ENCODE assay signal across 8 cellular contexts in the genomic region with DNA sequence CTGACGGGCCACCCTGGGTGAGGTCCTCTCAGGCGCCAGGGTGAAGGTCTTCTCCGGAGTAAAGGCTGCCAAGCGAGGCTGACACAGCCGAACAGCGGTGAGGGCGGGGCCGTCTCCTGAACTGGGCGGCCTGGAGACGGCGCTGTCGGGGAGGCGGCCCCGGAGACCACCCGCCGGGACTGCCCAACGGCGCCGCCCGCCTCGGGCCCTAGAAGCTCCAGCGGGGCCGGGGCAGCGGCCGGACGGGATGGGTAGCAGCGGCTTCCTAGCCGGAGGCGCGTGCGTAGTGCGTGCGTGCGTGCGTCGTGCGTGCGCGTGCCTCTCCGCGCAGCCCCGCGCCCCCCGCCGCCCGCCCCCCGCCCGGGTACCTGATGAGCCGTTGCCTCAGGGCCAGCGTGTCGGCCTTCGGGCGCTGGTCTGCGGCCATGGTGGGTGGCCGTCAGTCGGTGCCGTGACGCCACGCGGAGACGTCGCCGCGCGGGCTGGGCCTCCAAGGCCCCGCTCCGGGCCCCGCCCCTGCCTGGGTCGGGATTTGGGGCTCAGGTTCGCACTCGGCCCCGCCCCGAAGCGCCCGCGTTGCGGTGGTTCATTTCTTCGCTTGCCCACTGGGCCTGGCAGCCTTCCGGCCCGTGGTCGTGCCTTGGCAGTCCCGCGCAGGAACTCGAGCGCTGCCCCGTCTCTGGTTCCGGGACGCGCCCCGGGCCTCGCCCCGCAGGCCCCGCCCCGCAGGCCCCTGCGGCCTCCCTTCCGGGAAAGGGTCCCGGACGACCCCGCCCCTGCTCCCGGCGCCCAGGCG. TPM values are rescaled to one million over a fixed set of nuclear protein-coding genes. Genes with fewer than 3 reads are reported as not detected.
DNase-seq lines count a peak whose midpoint lies in the region; ATAC-seq, FAIRE-seq and TF ChIP-seq lines count a peak whose summit lies in the region.

PHYKPL (minus strand) TSS at position 679 of the 796 bp plus-strand sequence; CDS start at position 427, 252 bp downstream.

- H3K27me3 Mint-ChIP-seq in activated naive CD8-positive, alpha-beta T cell treated with anti-CD3 and anti-CD28 coated beads for 36 hours: no peaks in the 10 kb centered on the region

- peaks cover 53% of the 10 kb centered on the region for H3K4me1 Mint-ChIP-seq in activated naive CD8-positive, alpha-beta T cell treated with anti-CD3 and anti-CD28 coated beads for 36 hours

- no peak for FAIRE-seq in pancreas (lab: Jason Lieb, UNC)

- H3K27ac ChIP-seq in pancreas (peak within 1 kb of the TSS; percentile 83 to 92 (median 88)), upper lobe of left lung (peak within 1 kb of the TSS; percentile 95 to 99 (median 96))

- peak; percentile 82 for DNase-seq in Daoy (ENCODE audit: low read depth)
- peak in 53 of 76 experiments; percentile 15 to 76 (median 52) for DNase-seq in HUDEP-2 (lab: John Stamatoyannopoulos, UW; ENCODE audit: unreplicated experiment in 76 of 76)
- peak; percentile 76 for DNase-seq in activated naive CD8-positive, alpha-beta T cell treated with anti-CD3 and anti-CD28 coated beads for 36 hours
- DNase-seq in head of caudate nucleus: peak; percentile 25 to 86 (median 76)
- peak; percentile 60 to 87 (median 80) for DNase-seq in pancreas
- peak; percentile 72 to 96 for DNase-seq in upper lobe of left lung

- H3K27ac Mint-ChIP-seq in activated naive CD8-positive, alpha-beta T cell treated with anti-CD3 and anti-CD28 coated beads for 36 hours: peak within 1 kb of the TSS; percentile 81

- TF ChIP-seq CTCF in pancreas (IDR thresholded peaks at IDR 0.05) (no peak), upper lobe of left lung (IDR thresholded peaks at IDR 0.05) (peak in 1 of 6 experiments; percentile 7)

- WGBS in pancreas, 2 donors: 0 to 1% methylated on average over 61 to 102 of the region's 102 CpGs
- WGBS in upper lobe of left lung, 2 donors: 0% methylated on average over 3 to 24 of the region's 102 CpGs

- peak in 1 of 4 donors; percentile 8 for TF ChIP-seq EP300 in upper lobe of left lung (IDR thresholded peaks at IDR 0.05)

- H3K36me3 Mint-ChIP-seq in activated naive CD8-positive, alpha-beta T cell treated with anti-CD3 and anti-CD28 coated beads for 36 hours: peaks cover 41% of the 10 kb centered on the region

- H3K36me3 ChIP-seq in pancreas (no peaks in the 10 kb centered on the region), upper lobe of left lung (peaks cover 0 to 36% (median 28%) of the 10 kb centered on the region in 4 donors)

- TF ChIP-seq POLR2A in upper lobe of left lung (IDR thresholded peaks at IDR 0.05): peak in 2 of 4 donors; percentile 66 to 69

- H3K4me1 ChIP-seq in pancreas (peaks cover 0 to 27% (median 8%) of the 10 kb centered on the region in 3 donors), upper lobe of left lung (peaks cover 29 to 69% (median 48%) of the 10 kb centered on the region in 4 donors)

- no peaks in the 10 kb centered on the region for H3K9me3 Mint-ChIP-seq in activated naive CD8-positive, alpha-beta T cell treated with anti-CD3 and anti-CD28 coated beads for 36 hours

- H3K4me3 Mint-ChIP-seq in activated naive CD8-positive, alpha-beta T cell treated with anti-CD3 and anti-CD28 coated beads for 36 hours: peak within 1 kb of the TSS; percentile 92

- ATAC-seq in GM21381 (IDR thresholded peaks at IDR 0.05; ENCODE audit: unreplicated experiment): peak; percentile 58
- ATAC-seq in SK-N-SH treated with all-trans-retinoic acid at 6 μM for 48 hours: peak; percentile 80
- peak; percentile 67 to 84 (median 76) for ATAC-seq in pancreas
- peak; percentile 66 to 87 for ATAC-seq in upper lobe of left lung (ENCODE audit: low FRiP score in 2 of 2)

- intact Hi-C loops in head of caudate nucleus (cut with DNase I): no loop called here
- intact Hi-C loops in pancreas (cut with DNase I): no loop called here

- H3K27me3 ChIP-seq in pancreas (no peaks in the 10 kb centered on the region), upper lobe of left lung (no peaks in the 10 kb centered on the region)

- peak within 1 kb of the TSS; percentile 87 to 92 (median 88) for H3K4me3 ChIP-seq in pancreas
- H3K4me3 ChIP-seq in upper lobe of left lung: peak within 1 kb of the TSS; percentile 67 to 93 (median 80)

- H3K9me3 ChIP-seq in pancreas (no peaks in the 10 kb centered on the region), upper lobe of left lung (no peaks in the 10 kb centered on the region)

TF ChIP-seq in SK-N-SH treated with all-trans-retinoic acid at 6 μM for 48 hours, 23 proteins besides CTCF, POLR2A, EP300 and RAD21:
- TF ChIP-seq, protein P1, sequence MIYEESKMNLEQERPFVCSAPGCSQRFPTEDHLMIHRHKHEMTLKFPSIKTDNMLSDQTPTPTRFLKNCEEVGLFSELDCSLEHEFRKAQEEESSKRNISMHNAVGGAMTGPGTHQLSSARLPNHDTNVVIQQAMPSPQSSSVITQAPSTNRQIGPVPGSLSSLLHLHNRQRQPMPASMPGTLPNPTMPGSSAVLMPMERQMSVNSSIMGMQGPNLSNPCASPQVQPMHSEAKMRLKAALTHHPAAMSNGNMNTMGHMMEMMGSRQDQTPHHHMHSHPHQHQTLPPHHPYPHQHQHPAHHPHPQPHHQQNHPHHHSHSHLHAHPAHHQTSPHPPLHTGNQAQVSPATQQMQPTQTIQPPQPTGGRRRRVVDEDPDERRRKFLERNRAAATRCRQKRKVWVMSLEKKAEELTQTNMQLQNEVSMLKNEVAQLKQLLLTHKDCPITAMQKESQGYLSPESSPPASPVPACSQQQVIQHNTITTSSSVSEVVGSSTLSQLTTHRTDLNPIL (CRISPR knock-in tag; IDR thresholded peaks at IDR 0.05; ENCODE audit: low read depth): no peak
- TF ChIP-seq PPARA (CRISPR knock-in tag; IDR thresholded peaks at IDR 0.05; ENCODE audit: borderline replicate concordance) (no peak), ISL1 (CRISPR knock-in tag; IDR thresholded peaks at IDR 0.05) (no peak), ZFP30 (CRISPR knock-in tag; IDR thresholded peaks at IDR 0.05) (no peak), PATZ1 (CRISPR knock-in tag; IDR thresholded peaks at IDR 0.05; ENCODE audit: borderline replicate concordance) (no peak), ESRRG (CRISPR knock-in tag; IDR thresholded peaks at IDR 0.05) (no peak), GLIS3 (CRISPR knock-in tag; IDR thresholded peaks at IDR 0.05) (no peak)

RNA-seq across cellular contexts. Expression of gene PHYKPL, which starts in this region (rescaled TPM):
- 12.3 and 14.1 TPM in 2 replicates for total RNA-seq in Daoy (2014; rRNA removed; shearing (Covaris generic))
- total RNA-seq in activated naive CD8-positive, alpha-beta T cell treated with anti-CD3 and anti-CD28 coated beads for 36 hours: 10 to 100 TPM; 47.4 to 54.8 TPM
- total RNA-seq in pancreas: 10 to 100 TPM; 29.3 to 60.3 (median 35.9) TPM
- 10 to 100 TPM; 78.9 to 83.5 TPM for polyA plus RNA-seq in pancreas
- 100 to 1,000 TPM in 2 of 6 donors, 10 to 100 TPM in 4; 61.0 to 237 (median 91.9) TPM for total RNA-seq in upper lobe of left lung

Comparison
In these comparisons a context has a peak if more than half of its experiments do, and no peak if none do; other contexts are left out.
1. Peak in every context shown above with its lines: DNase-seq, ATAC-seq, H3K4me3 ChIP-seq and H3K27ac ChIP-seq.